ENCODE assay signal across 17 cellular contexts in genomic region chr17:32299579-32300158, GRCh38. TPM values are rescaled to one million over a fixed set of nuclear protein-coding genes. Genes with fewer than 3 reads are reported as not detected.
DNase-seq lines count a peak whose midpoint lies in the region; ATAC-seq, FAIRE-seq and TF ChIP-seq lines count a peak whose summit lies in the region.
"Had no signal": no experiment of that assay in that cellular context is flagged by ENCODE, and none has a peak within 500 bp of the region (broad histone marks: within the 10 kb centered on the region; RNA-seq: fewer than 3 reads in every experiment).

No MANE protein-coding gene starts in this region.

- H3K9me3 Mint-ChIP-seq in WTC11 (no peaks in the 10 kb centered on the region), glutamatergic neuron (ENCODE audit: unreplicated experiment) (peaks cover 4% of the 10 kb centered on the region)
- no peaks in the 10 kb centered on the region for H3K9me3 Mint-ChIP-seq in CD8-positive, alpha-beta T cell
- H3K9me3 Mint-ChIP-seq: CD4-positive, alpha-beta memory T cell; GM23338; H9; HFFc6 had no signal

- no peaks in the 10 kb centered on the region for H3K36me3 ChIP-seq in CD8-positive, alpha-beta T cell (ENCODE audit: insufficient read depth, low read length)

- FAIRE-seq in D721Med (lab: Jason Lieb, UNC) (peak; percentile 29), HTR-8/SVneo (lab: Jason Lieb, UNC) (peak; percentile 9)
- FAIRE-seq: A204.1, GM18507 had no signal

- POLR2A ChIA-PET in WTC11 (lab: Charles Lee): interaction anchor here (0.6 kb wide), 1 partner anchor 196 kb away, joined by 3 read pairs; no protein-coding TSS in a partner anchor
- POLR2A ChIA-PET in CD8-positive, alpha-beta T cell (lab: Charles Lee): no interaction called here

- H3K36me3 Mint-ChIP-seq in WTC11 (no peaks in the 10 kb centered on the region), glutamatergic neuron (ENCODE audit: unreplicated experiment) (no peaks in the 10 kb centered on the region)
- no peaks in the 10 kb centered on the region for H3K36me3 Mint-ChIP-seq in CD8-positive, alpha-beta T cell
- H3K36me3 Mint-ChIP-seq: CD4-positive, alpha-beta memory T cell had no signal

- H3K9me3 ChIP-seq in CD8-positive, alpha-beta T cell (ENCODE audit: low read length): no peaks in the 10 kb centered on the region

- no peaks in the 10 kb centered on the region for H3K4me1 ChIP-seq in CD8-positive, alpha-beta T cell (ENCODE audit: insufficient read depth, low read length)

- DNase-seq in D721Med (ENCODE audit: insufficient read length, low spot score) (no peak), HTR-8/SVneo (ENCODE audit: insufficient read length, low spot score) (no peak), WTC11 (ENCODE audit: low spot score) (no peak), glutamatergic neuron (no peak), inferior parietal cortex (ENCODE audit: extremely low spot score) (no peak)
- no peak for DNase-seq in CD8-positive, alpha-beta T cell
- DNase-seq in activated CD4-positive, CD25-positive, alpha-beta regulatory T cell (lab: John Stamatoyannopoulos, UW): no peak
- DNase-seq: CD4-positive, alpha-beta memory T cell; COR-L47; H9; HFFc6 had no signal

- H3K4me3 Mint-ChIP-seq in WTC11: no peak overlapping the region
- H3K4me3 Mint-ChIP-seq in glutamatergic neuron (ENCODE audit: unreplicated experiment): no peak overlapping the region
- no peak overlapping the region for H3K4me3 Mint-ChIP-seq in CD8-positive, alpha-beta T cell
- H3K4me3 Mint-ChIP-seq: B cell; CD4-positive, alpha-beta memory T cell; GM23338; H9; HFFc6 had no signal

- H3K4me3 ChIP-seq in CD8-positive, alpha-beta T cell (ENCODE audit: low read depth, low read length): no peak overlapping the region
- H3K4me3 ChIP-seq: GM23338 had no signal

- no peak for ATAC-seq in WTC11
- ATAC-seq in CD8-positive, alpha-beta T cell: no peak
- no peak for ATAC-seq in SK-N-SH treated with all-trans-retinoic acid at 6 μM for 48 hours
- ATAC-seq: GM23338 had no signal

- H3K27ac ChIP-seq in CD8-positive, alpha-beta T cell (ENCODE audit: low read depth, low read length): no peak overlapping the region
- H3K27ac ChIP-seq: C4-2B had no signal

- no peaks in the 10 kb centered on the region for H3K27me3 ChIP-seq in CD8-positive, alpha-beta T cell (ENCODE audit: insufficient read depth, low read length)

- H3K27ac Mint-ChIP-seq in WTC11 (peak overlapping the region; percentile 29; the same call in 1 of the 2 replicates), glutamatergic neuron (ENCODE audit: unreplicated experiment) (peak overlapping the region; percentile 84)
- no peak overlapping the region for H3K27ac Mint-ChIP-seq in CD8-positive, alpha-beta T cell
- H3K27ac Mint-ChIP-seq: B cell, GM23338, HFFc6 had no signal

- H3K27me3 Mint-ChIP-seq in WTC11 (ENCODE audit: low read depth) (no peaks in the 10 kb centered on the region), glutamatergic neuron (ENCODE audit: unreplicated experiment) (peaks cover 4% of the 10 kb centered on the region)
- H3K27me3 Mint-ChIP-seq in CD8-positive, alpha-beta T cell (ENCODE audit: low read depth): no peaks in the 10 kb centered on the region
- H3K27me3 Mint-ChIP-seq: CD4-positive, alpha-beta memory T cell had no signal

- peaks cover 35% of the 10 kb centered on the region for H3K4me1 Mint-ChIP-seq in WTC11
- peaks cover 31% of the 10 kb centered on the region for H3K4me1 Mint-ChIP-seq in glutamatergic neuron (ENCODE audit: low read depth, unreplicated experiment)
- no peaks in the 10 kb centered on the region for H3K4me1 Mint-ChIP-seq in CD8-positive, alpha-beta T cell (ENCODE audit: low read depth)
- H3K4me1 Mint-ChIP-seq: B cell; CD4-positive, alpha-beta memory T cell had no signal

- TF ChIP-seq CTCF in D721Med (IDR thresholded peaks at IDR 0.05; ENCODE audit: insufficient read depth, missing control alignments) (no peak), WTC11 (IDR thresholded peaks at IDR 0.05) (no peak), glutamatergic neuron (IDR thresholded peaks at IDR 0.05; ENCODE audit: partially characterized antibody, unreplicated experiment) (no peak)
- TF ChIP-seq CTCF in CD8-positive, alpha-beta T cell (IDR thresholded peaks at IDR 0.05): no peak

- CTCF ChIA-PET in WTC11 (lab: Charles Lee): no interaction called here
- CTCF ChIA-PET in CD8-positive, alpha-beta T cell (lab: Charles Lee): no interaction called here

- intact Hi-C loops in CD8-positive, alpha-beta T cell (cut with DNase I, micrococcal nuclease): no loop called here

TF ChIP-seq in WTC11, 78 proteins besides CTCF, POLR2A, EP300 and RAD21 (continues in another document):
- TF ChIP-seq SP1 (CRISPR knock-in tag; conservative IDR thresholded peaks at IDR 0.05) (no peak), TP53 (CRISPR knock-in tag; IDR thresholded peaks at IDR 0.05) (no peak), NFYB (CRISPR knock-in tag; conservative IDR thresholded peaks at IDR 0.05; ENCODE audit: low read depth) (no peak), ZNF138 (CRISPR knock-in tag; conservative IDR thresholded peaks at IDR 0.05) (no peak)
- TF ChIP-seq, protein P1, sequence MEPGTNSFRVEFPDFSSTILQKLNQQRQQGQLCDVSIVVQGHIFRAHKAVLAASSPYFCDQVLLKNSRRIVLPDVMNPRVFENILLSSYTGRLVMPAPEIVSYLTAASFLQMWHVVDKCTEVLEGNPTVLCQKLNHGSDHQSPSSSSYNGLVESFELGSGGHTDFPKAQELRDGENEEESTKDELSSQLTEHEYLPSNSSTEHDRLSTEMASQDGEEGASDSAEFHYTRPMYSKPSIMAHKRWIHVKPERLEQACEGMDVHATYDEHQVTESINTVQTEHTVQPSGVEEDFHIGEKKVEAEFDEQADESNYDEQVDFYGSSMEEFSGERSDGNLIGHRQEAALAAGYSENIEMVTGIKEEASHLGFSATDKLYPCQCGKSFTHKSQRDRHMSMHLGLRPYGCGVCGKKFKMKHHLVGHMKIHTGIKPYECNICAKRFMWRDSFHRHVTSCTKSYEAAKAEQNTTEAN (CRISPR knock-in tag; IDR thresholded peaks at IDR 0.05): no peak
- TF ChIP-seq, protein P2, sequence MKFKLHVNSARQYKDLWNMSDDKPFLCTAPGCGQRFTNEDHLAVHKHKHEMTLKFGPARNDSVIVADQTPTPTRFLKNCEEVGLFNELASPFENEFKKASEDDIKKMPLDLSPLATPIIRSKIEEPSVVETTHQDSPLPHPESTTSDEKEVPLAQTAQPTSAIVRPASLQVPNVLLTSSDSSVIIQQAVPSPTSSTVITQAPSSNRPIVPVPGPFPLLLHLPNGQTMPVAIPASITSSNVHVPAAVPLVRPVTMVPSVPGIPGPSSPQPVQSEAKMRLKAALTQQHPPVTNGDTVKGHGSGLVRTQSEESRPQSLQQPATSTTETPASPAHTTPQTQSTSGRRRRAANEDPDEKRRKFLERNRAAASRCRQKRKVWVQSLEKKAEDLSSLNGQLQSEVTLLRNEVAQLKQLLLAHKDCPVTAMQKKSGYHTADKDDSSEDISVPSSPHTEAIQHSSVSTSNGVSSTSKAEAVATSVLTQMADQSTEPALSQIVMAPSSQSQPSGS (CRISPR knock-in tag; IDR thresholded peaks at IDR 0.05; ENCODE audit: borderline replicate concordance, low read depth): no peak

TF ChIP-seq in SK-N-SH treated with all-trans-retinoic acid at 6 μM for 48 hours, 23 proteins besides CTCF, POLR2A, EP300 and RAD21:
- TF ChIP-seq ARNTL (CRISPR knock-in tag; IDR thresholded peaks at IDR 0.05; ENCODE audit: borderline replicate concordance, low read depth) (no peak), SNAI2 (CRISPR knock-in tag; IDR thresholded peaks at IDR 0.05) (no peak), CSDC2 (CRISPR knock-in tag; IDR thresholded peaks at IDR 0.05) (no peak), ZFP3 (CRISPR knock-in tag; IDR thresholded peaks at IDR 0.05) (no peak), TOX (CRISPR knock-in tag; IDR thresholded peaks at IDR 0.05; ENCODE audit: borderline replicate concordance) (no peak), ESRRG (CRISPR knock-in tag; IDR thresholded peaks at IDR 0.05) (no peak), ZC3H10 (CRISPR knock-in tag; IDR thresholded peaks at IDR 0.05) (no peak), CSRNP3 (CRISPR knock-in tag; IDR thresholded peaks at IDR 0.05) (no peak), TCF4 (CRISPR knock-in tag; IDR thresholded peaks at IDR 0.05; ENCODE audit: borderline replicate concordance) (no peak), PPARA (CRISPR knock-in tag; IDR thresholded peaks at IDR 0.05; ENCODE audit: borderline replicate concordance) (no peak)
TF ChIP-seq in SK-N-SH treated with all-trans-retinoic acid at 6 μM for 48 hours: peak in this region for 0.

RNA-seq across cellular contexts. Expression of gene RHBDL3, which starts 34.0 kb away (rescaled TPM):
- total RNA-seq in WTC11 (2021): 11.3 to 13.2 TPM (median 11.6 TPM) in 3 replicates
- total RNA-seq in glutamatergic neuron (ENCODE audit: unreplicated experiment): 124 TPM
- not detected for total RNA-seq in CD8-positive, alpha-beta T cell
- total RNA-seq: B cell; CD4-positive, alpha-beta memory T cell had no signal

RNA-seq across cellular contexts. Expression of gene C17orf75, which starts 42.3 kb away (rescaled TPM):
- total RNA-seq in WTC11 (2021) (35.5 to 49.4 TPM (median 35.5 TPM) in 3 replicates), glutamatergic neuron (ENCODE audit: unreplicated experiment) (48.9 TPM)
- total RNA-seq in CD8-positive, alpha-beta T cell: 10 to 100 TPM; 12.5 to 14.0 TPM

RNA-seq across cellular contexts. Expression of gene ZNF207, which starts 50.3 kb away (rescaled TPM):
- total RNA-seq in WTC11 (2021) (188 to 223 TPM (median 201 TPM) in 3 replicates), glutamatergic neuron (ENCODE audit: unreplicated experiment) (216 TPM)
- total RNA-seq in CD8-positive, alpha-beta T cell: 100 to 1,000 TPM; 276 to 277 TPM

Comparison
In these comparisons a context has a peak if more than half of its experiments do, and no peak if none do; other contexts are left out.
1. RNA of gene RHBDL3, which starts 34.0 kb away (total RNA-seq): 124 TPM in glutamatergic neuron (single experiment) and 11.3 to 13.2 TPM in WTC11; not detected in CD8-positive, alpha-beta T cell; every median in the first group is over 10 times any median in the second.